Comparison of ENCODE assay signal across 17 cellular contexts in genomic region chr5:10634562-10634961, GRCh38.
DNase-seq lines count a peak whose midpoint lies in the region; ATAC-seq and TF ChIP-seq lines count a peak whose summit lies in the region.
"Had no signal": no experiment of that assay in that cellular context is flagged by ENCODE, and none has a peak within 500 bp of the region (broad histone marks: within the 10 kb centered on the region; RNA-seq: fewer than 3 reads in every experiment).

No MANE protein-coding gene starts in this region.

- peaks cover 16% of the 10 kb centered on the region for H3K36me3 Mint-ChIP-seq in activated CD8-positive, alpha-beta memory T cell treated with anti-CD3 and anti-CD28 coated beads, Interleukin-2, amount 10 ng/mL, durations not matched to agents 7 days and 5 days
- peaks cover 46% of the 10 kb centered on the region for H3K36me3 Mint-ChIP-seq in activated T-helper 2 cell treated with anti-CD3 and anti-CD28 coated beads, Interferon-gamma antibody, Interleukin-2, Interleukin-4, amounts not matched to agents 10 μg/mL and 5 μg/mL and 100 μg/mL, durations not matched to agents 14 hours and 24 hours and 36 hours (ENCODE audit: low read depth)
- H3K36me3 Mint-ChIP-seq: mesothelial cell of epicardium had no signal

- intact Hi-C loops in activated T-helper 2 cell treated with anti-CD3 and anti-CD28 coated beads, Interferon-gamma antibody, Interleukin-2, Interleukin-4, amounts not matched to agents 10 μg/mL and 5 μg/mL and 100 μg/mL, durations not matched to agents 14 hours and 24 hours and 36 hours (cut with micrococcal nuclease), result loop anchor here (2.0 to 10.0 kb wide), 4 partner anchors 53 to 380 kb away; partner anchors contain the start of gene CCT5

- H3K36me3 ChIP-seq in GM06990 (ENCODE audit: control insufficient read depth, insufficient read depth, low read length), result peaks cover 9% of the 10 kb centered on the region
- H3K36me3 ChIP-seq in neutrophil, result peaks cover 10% of the 10 kb centered on the region
- H3K36me3 ChIP-seq: breast epithelium, HAP-1, transverse colon had no signal

- no peak for DNase-seq in activated CD8-positive, alpha-beta memory T cell treated with anti-CD3 and anti-CD28 coated beads, Interleukin-2, amount 10 ng/mL, durations not matched to agents 7 days and 5 days
- DNase-seq in activated CD8-positive, alpha-beta memory T cell treated with anti-CD3 and anti-CD28 coated beads, Interleukin-2, amount 50 U/mL, for 4 hours, result no peak
- DNase-seq in GM06990 (ENCODE audit: extremely low read depth, insufficient read length) (no peak), left lobe of liver (ENCODE audit: low spot score) (no peak), GM10248 (ENCODE audit: extremely low spot score) (no peak), dedifferentiated amniotic fluid mesenchymal stem cell (ENCODE audit: extremely low spot score) (no peak)
- no peak for DNase-seq in activated T-helper 2 cell treated with anti-CD3 and anti-CD28 coated beads, Interferon-gamma antibody, Interleukin-2, Interleukin-4, amounts not matched to agents 10 μg/mL and 5 μg/mL and 100 μg/mL, durations not matched to agents 14 hours and 24 hours and 36 hours (ENCODE audit: low spot score)
- DNase-seq: left colon; NCI-H1105 treated with DMSO at 0.1 percent for 48 hours; NCI-H2107; NK-92 treated with Interleukin-12 subunit alpha and Interleukin-12 subunit beta, amount 100 ng/mL, for 24 hours; transverse colon had no signal

- CTCF ChIA-PET in activated CD8-positive, alpha-beta memory T cell treated with anti-CD3 and anti-CD28 coated beads, Interleukin-2, amount 10 ng/mL, durations not matched to agents 7 days and 5 days (lab: Charles Lee), result interaction anchor here (0.6 to 1.6 kb wide), 9 partner anchors 9 to 190 kb away, joined by 3 to 8 read pairs (median 3); no protein-coding TSS in a partner anchor
- CTCF ChIA-PET in GM10248 (lab: Yijun Ruan, JAX), result interaction anchor here (0.8 to 4.9 kb wide), 11 partner anchors 8 to 181 kb away, joined by 3 to 26 read pairs (median 6); no protein-coding TSS in a partner anchor

- ATAC-seq in activated CD8-positive, alpha-beta memory T cell treated with anti-CD3 and anti-CD28 coated beads, Interleukin-2, amount 10 ng/mL, durations not matched to agents 7 days and 5 days, result no peak
- ATAC-seq in left lobe of liver, result no peak

- peak overlapping the region; percentile 75 for H3K4me3 Mint-ChIP-seq in activated CD8-positive, alpha-beta memory T cell treated with anti-CD3 and anti-CD28 coated beads, Interleukin-2, amount 10 ng/mL, durations not matched to agents 7 days and 5 days
- H3K4me3 Mint-ChIP-seq in activated T-helper 2 cell treated with anti-CD3 and anti-CD28 coated beads, Interferon-gamma antibody, Interleukin-2, Interleukin-4, amounts not matched to agents 10 μg/mL and 5 μg/mL and 100 μg/mL, durations not matched to agents 14 hours and 24 hours and 36 hours (ENCODE audit: low read depth), result no peak overlapping the region
- H3K4me3 Mint-ChIP-seq: mesothelial cell of epicardium had no signal

- peaks cover 2% of the 10 kb centered on the region for H3K27me3 Mint-ChIP-seq in activated CD8-positive, alpha-beta memory T cell treated with anti-CD3 and anti-CD28 coated beads, Interleukin-2, amount 10 ng/mL, durations not matched to agents 7 days and 5 days
- H3K27me3 Mint-ChIP-seq in activated T-helper 2 cell treated with anti-CD3 and anti-CD28 coated beads, Interferon-gamma antibody, Interleukin-2, Interleukin-4, amounts not matched to agents 10 μg/mL and 5 μg/mL and 100 μg/mL, durations not matched to agents 14 hours and 24 hours and 36 hours (ENCODE audit: low read depth), result no peaks in the 10 kb centered on the region

- POLR2A ChIA-PET in GM10248 (lab: Yijun Ruan, JAX), result interaction anchor here (0.6 to 2.9 kb wide), 3 partner anchors 50 to 391 kb away, joined by 3 to 16 read pairs (median 3); no protein-coding TSS in a partner anchor

- H3K4me1 ChIP-seq in neutrophil (ENCODE audit: control insufficient read depth in 1 of 2, insufficient read depth in 1 of 2, low read depth in 1 of 2, low read length in 1 of 2), result peaks cover 56 to 63% of the 10 kb centered on the region in 2 experiments
- H3K4me1 ChIP-seq: breast epithelium, HAP-1 had no signal

- H3K4me1 Mint-ChIP-seq in activated CD8-positive, alpha-beta memory T cell treated with anti-CD3 and anti-CD28 coated beads, Interleukin-2, amount 10 ng/mL, durations not matched to agents 7 days and 5 days, result peaks cover 69% of the 10 kb centered on the region
- H3K4me1 Mint-ChIP-seq in activated T-helper 2 cell treated with anti-CD3 and anti-CD28 coated beads, Interferon-gamma antibody, Interleukin-2, Interleukin-4, amounts not matched to agents 10 μg/mL and 5 μg/mL and 100 μg/mL, durations not matched to agents 14 hours and 24 hours and 36 hours (ENCODE audit: low read depth), result peaks cover 60% of the 10 kb centered on the region

- H3K4me3 ChIP-seq in GM06990 (replicated peaks; ENCODE audit: low read depth, low read length) (peak overlapping the region; percentile 32; the same call in 1 of the 2 replicates), neutrophil (ENCODE audit: low read depth in 1 of 2, low read length in 1 of 2) (peak overlapping the region in 1 of 2 experiments; percentile 13)
- H3K4me3 ChIP-seq: breast epithelium, coronary artery, HAP-1, transverse colon had no signal

- no peaks in the 10 kb centered on the region for H3K9me3 ChIP-seq in neutrophil
- H3K9me3 ChIP-seq: breast epithelium, HAP-1, transverse colon had no signal

- H3K27me3 ChIP-seq in GM06990 (replicated peaks; ENCODE audit: control insufficient read depth, insufficient read depth, low read length) (no peaks in the 10 kb centered on the region), neutrophil (no peaks in the 10 kb centered on the region)
- H3K27me3 ChIP-seq: breast epithelium, transverse colon had no signal

- peak overlapping the region; percentile 99 for H3K27ac Mint-ChIP-seq in activated CD8-positive, alpha-beta memory T cell treated with anti-CD3 and anti-CD28 coated beads, Interleukin-2, amount 10 ng/mL, durations not matched to agents 7 days and 5 days
- peak overlapping the region; percentile 97 for H3K27ac Mint-ChIP-seq in activated T-helper 2 cell treated with anti-CD3 and anti-CD28 coated beads, Interferon-gamma antibody, Interleukin-2, Interleukin-4, amounts not matched to agents 10 μg/mL and 5 μg/mL and 100 μg/mL, durations not matched to agents 14 hours and 24 hours and 36 hours
- H3K27ac Mint-ChIP-seq: mesothelial cell of epicardium had no signal

- peak overlapping the region; percentile 91 for H3K27ac ChIP-seq in neutrophil
- H3K27ac ChIP-seq: breast epithelium, coronary artery had no signal

- no peak for TF ChIP-seq CTCF in GM06990 (IDR thresholded peaks at IDR 0.05; ENCODE audit: insufficient read depth, low read length, poor library complexity, severe bottlenecking)
- no peak for TF ChIP-seq CTCF in neutrophil (IDR thresholded peaks at IDR 0.05)
- no peak for TF ChIP-seq CTCF in GM10248 (IDR thresholded peaks at IDR 0.05; ENCODE audit: control extremely low read depth, extremely low read depth, low read depth, missing control alignments)

- peaks cover 6% of the 10 kb centered on the region for H3K9me3 Mint-ChIP-seq in activated CD8-positive, alpha-beta memory T cell treated with anti-CD3 and anti-CD28 coated beads, Interleukin-2, amount 10 ng/mL, durations not matched to agents 7 days and 5 days (ENCODE audit: low read depth)
- H3K9me3 Mint-ChIP-seq in activated T-helper 2 cell treated with anti-CD3 and anti-CD28 coated beads, Interferon-gamma antibody, Interleukin-2, Interleukin-4, amounts not matched to agents 10 μg/mL and 5 μg/mL and 100 μg/mL, durations not matched to agents 14 hours and 24 hours and 36 hours, result peaks cover 8% of the 10 kb centered on the region
